In the genomic region with DNA sequence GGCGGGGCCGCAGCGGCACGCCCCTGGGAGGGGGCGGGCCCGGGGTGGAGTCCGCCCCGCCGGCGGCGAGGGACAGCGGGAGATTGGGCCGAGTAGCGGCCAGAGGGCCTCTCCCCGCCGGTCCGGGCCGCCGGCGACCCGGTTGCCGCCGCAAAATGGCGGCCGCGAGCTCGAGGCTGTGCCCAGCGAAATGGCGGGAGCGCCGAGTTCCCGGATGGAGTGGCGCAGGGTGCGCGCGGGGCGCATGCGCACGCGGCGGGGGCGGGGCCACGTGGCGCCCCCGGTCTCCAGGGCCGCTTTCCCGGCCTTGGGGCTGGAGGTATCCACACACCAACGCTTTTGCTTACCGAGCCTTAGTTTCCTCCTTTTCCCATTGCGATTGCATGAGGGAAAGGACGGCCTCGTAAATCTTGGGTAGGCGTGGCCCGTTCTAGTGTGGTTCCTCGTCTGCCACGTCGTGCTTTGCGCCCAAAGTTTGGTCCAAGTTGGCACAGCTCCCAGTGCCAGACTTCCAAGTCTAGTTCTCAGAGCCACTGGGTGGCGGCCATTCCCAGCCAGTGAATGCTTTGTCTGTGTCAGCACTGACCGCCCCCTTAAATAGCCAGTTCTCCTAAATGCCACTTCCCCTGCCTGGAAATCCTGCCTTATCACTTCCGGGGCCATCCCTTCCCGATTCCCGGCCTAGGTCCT, we compare ENCODE assay signal across 7 cellular contexts. TPM values are rescaled to one million over a fixed set of nuclear protein-coding genes. Genes with fewer than 3 reads are reported as not detected.
DNase-seq lines count a peak whose midpoint lies in the region; ATAC-seq and TF ChIP-seq lines count a peak whose summit lies in the region.

No MANE protein-coding gene starts in this region.

- peak overlapping the region; percentile 98 for H3K27ac Mint-ChIP-seq in T-helper 17 cell

- H3K36me3 Mint-ChIP-seq in T-helper 17 cell (ENCODE audit: low read depth): peaks cover 4% of the 10 kb centered on the region

- no peaks in the 10 kb centered on the region for H3K27me3 Mint-ChIP-seq in T-helper 17 cell

- H3K4me3 Mint-ChIP-seq in T-helper 17 cell: peak overlapping the region; percentile 97

- in situ Hi-C loops in GM13976 (cut with MboI; ENCODE audit: low sequenced_read_pairs, unreplicated experiment): no loop called here
- in situ Hi-C loops in astrocyte of the cerebellum (cut with HindIII; ENCODE audit: low sequenced_read_pairs): no loop called here

- peak overlapping the region; percentile 63 for H3K4me3 ChIP-seq in astrocyte of the cerebellum (ENCODE audit: low read depth, low read length)

- TF ChIP-seq CTCF in GM13976 (IDR thresholded peaks at IDR 0.05; ENCODE audit: borderline replicate concordance, control extremely low read depth, extremely low read depth, insufficient read depth, missing control alignments) (no peak), astrocyte of the cerebellum (IDR thresholded peaks at IDR 0.05; ENCODE audit: low read depth, low read length, missing control alignments) (no peak)

- peaks cover 53% of the 10 kb centered on the region for H3K4me1 Mint-ChIP-seq in T-helper 17 cell

- DNase-seq in GM13976 (ENCODE audit: low spot score): peak; percentile 90
- DNase-seq in NCI-H1092 (lab: John Stamatoyannopoulos, UW): peak; percentile 76
- DNase-seq in T-helper 17 cell: peak; percentile 78 to 86 (median 82)
- DNase-seq in astrocyte of the cerebellum (ENCODE audit: low read depth): peak; percentile 59
- peak; percentile 62 to 80 for DNase-seq in hippocampal formation (lab: John Stamatoyannopoulos, UW)
- peak; percentile 93 for DNase-seq in retina

- ATAC-seq in HG02588 (IDR thresholded peaks at IDR 0.05; ENCODE audit: unreplicated experiment): peak; percentile 30
- peak; percentile 48 for ATAC-seq in T-helper 17 cell

- no peaks in the 10 kb centered on the region for H3K9me3 ChIP-seq in T-helper 17 cell (ENCODE audit: control insufficient read depth, low read length, poor library complexity, severe bottlenecking)

RNA-seq across cellular contexts. Expression of gene CIRBP, which starts 0.5 kb away (rescaled TPM):
- 100 to 1,000 TPM; 460 to 474 TPM for total RNA-seq in T-helper 17 cell

RNA-seq across cellular contexts. Expression of gene FAM174C, which starts 5.7 kb away (rescaled TPM):
- 10 to 100 TPM; 40.6 to 43.6 TPM for total RNA-seq in T-helper 17 cell

RNA-seq across cellular contexts. Expression of gene EFNA2, which starts 16.1 kb away (rescaled TPM):
- total RNA-seq in T-helper 17 cell: not detected

RNA-seq across cellular contexts. Expression of gene MIDN, which starts 21.2 kb away (rescaled TPM):
- 100 to 1,000 TPM in 1 of 2 donors, 10 to 100 TPM in 1; 87.1 to 113 TPM for total RNA-seq in T-helper 17 cell

RNA-seq across cellular contexts. Expression of gene ATP5F1D, which starts 28.1 kb away (rescaled TPM):
- total RNA-seq in T-helper 17 cell: 100 to 1,000 TPM; 104 to 115 TPM

Comparison
In these comparisons a context has a peak if more than half of its experiments do, and no peak if none do; other contexts are left out.
1. Peak in every context shown above with its lines: DNase-seq, ATAC-seq and H3K4me3 ChIP-seq.